In genomic region chr16:19771040-19771439, GRCh38 we compare ENCODE assay signal across 17 cellular contexts. TPM values are rescaled to one million over a fixed set of nuclear protein-coding genes. Genes with fewer than 3 reads are reported as not detected.
DNase-seq lines count a peak whose midpoint lies in the region; ATAC-seq and TF ChIP-seq lines count a peak whose summit lies in the region.
"Had no signal": no experiment of that assay in that cellular context is flagged by ENCODE, and none has a peak within 500 bp of the region (broad histone marks: within the 10 kb centered on the region; RNA-seq: fewer than 3 reads in every experiment).

No MANE protein-coding gene starts in this region.

- H3K27ac ChIP-seq in SJCRH30 (no peak overlapping the region), cingulate gyrus (ENCODE audit: low read depth, low read length) (peak overlapping the region; percentile 4), thyroid gland (peak overlapping the region in 1 of 3 donors; percentile 26)
- H3K27ac ChIP-seq: A549, C4-2B had no signal

- no peak for TF ChIP-seq CTCF in thyroid gland (IDR thresholded peaks at IDR 0.05)

- H3K4me1 ChIP-seq in SJCRH30 (peaks cover 10% of the 10 kb centered on the region), thyroid gland (peaks cover 15 to 22% of the 10 kb centered on the region in 2 donors)
- H3K4me1 ChIP-seq: BE2C had no signal

- 48 to 49% methylated on average over 3 of the region's 3 CpGs for WGBS in thyroid gland, 2 donors

- H3K4me3 ChIP-seq in SJCRH30 (no peak overlapping the region), thyroid gland (replicated peaks in 1 of 3) (no peak overlapping the region)
- H3K4me3 ChIP-seq: A549, HAP-1 had no signal

- peaks cover 4% of the 10 kb centered on the region; the same call in 1 of the 2 replicates for H3K9me3 ChIP-seq in SJCRH30 (replicated peaks)
- H3K9me3 ChIP-seq in thyroid gland: no peaks in the 10 kb centered on the region
- H3K9me3 ChIP-seq: A549, BE2C, HAP-1 had no signal

- DNase-seq in SJCRH30 (peak; percentile 15 to 22), left kidney (ENCODE audit: low read depth, low spot score) (peak; percentile 14), thyroid gland (peak; percentile 33 to 45), NK-92 (lab: John Stamatoyannopoulos, UW; ENCODE audit: unreplicated experiment) (no peak), A172 (ENCODE audit: low spot score) (no peak)
- DNase-seq: BE2C; CD8-positive, alpha-beta T cell; COR-L47; DMS153; DMS79 treated with DMSO at 0.1 percent for 48 hours; GDM1; HFFc6 had no signal

- no peak for ATAC-seq in GM21786 (IDR thresholded peaks at IDR 0.05; ENCODE audit: unreplicated experiment)
- ATAC-seq: A549; CD8-positive, alpha-beta T cell had no signal

- intact Hi-C loops in thyroid gland (cut with DNase I): no loop called here

- H3K36me3 ChIP-seq in SJCRH30: no peaks in the 10 kb centered on the region
- H3K36me3 ChIP-seq in thyroid gland: no peaks in the 10 kb centered on the region
- H3K36me3 ChIP-seq: BE2C, HAP-1 had no signal

- no peak for TF ChIP-seq POLR2A in thyroid gland (IDR thresholded peaks at IDR 0.05)

- H3K27me3 ChIP-seq in SJCRH30: no peaks in the 10 kb centered on the region
- no peaks in the 10 kb centered on the region for H3K27me3 ChIP-seq in thyroid gland
- H3K27me3 ChIP-seq: BE2C had no signal

RNA-seq across cellular contexts. Expression of gene IQCK, which starts 53.0 kb away (rescaled TPM):
- 2.6 and 3.0 TPM in 2 replicates for total RNA-seq in SJCRH30 (2014; rRNA removed; shearing (Covaris generic))
- total RNA-seq in thyroid gland: 100 to 1,000 TPM in 1 of 4 donors, 10 to 100 TPM in 3; 49.7 to 103 (median 94.2) TPM
- total RNA-seq in A172 (2014; rRNA removed; shearing (Covaris generic)): 8.4 and 11.7 TPM in 2 replicates

RNA-seq across cellular contexts. Expression of gene KNOP1, which starts 53.0 kb away (rescaled TPM):
- 26.0 and 30.6 TPM in 2 replicates for total RNA-seq in SJCRH30 (2014; rRNA removed; shearing (Covaris generic))
- total RNA-seq in thyroid gland: 10 to 100 TPM in 3 of 4 donors, 1 to 10 TPM in 1; 8.9 to 11.5 (median 10.5) TPM
- 36.0 and 47.7 TPM in 2 replicates for total RNA-seq in A172 (2014; rRNA removed; shearing (Covaris generic))

Comparison
In these comparisons a context has a peak if more than half of its experiments do, and no peak if none do; other contexts are left out.
1. DNase-seq: peak in SJCRH30 (2 of 2), left kidney (single experiment) and thyroid gland (2 of 2); none in NK-92 (single experiment) and A172 (single experiment).